ENCODE assay signal across 18 cellular contexts in genomic region chr12:17950898-17951297, GRCh38.
A peak's percentile ranks its signal among the peaks of the same experiment; 100 is the strongest.
DNase-seq lines count a peak whose midpoint lies in the region; ATAC-seq, FAIRE-seq and TF ChIP-seq lines count a peak whose summit lies in the region.
"Had no signal": no experiment of that assay in that cellular context is flagged by ENCODE, and none has a peak within 500 bp of the region (broad histone marks: within the 10 kb centered on the region; RNA-seq: fewer than 3 reads in every experiment).

No MANE protein-coding gene starts in this region.

- TF ChIP-seq CTCF in HepG2 (CRISPR knock-in tag; IDR thresholded peaks at IDR 0.05) = no peak
- no peak for TF ChIP-seq CTCF in right lobe of liver (IDR thresholded peaks at IDR 0.05)
- no peak for TF ChIP-seq CTCF in colonic mucosa (IDR thresholded peaks at IDR 0.05)

- H3K4me1 ChIP-seq in HepG2 (ENCODE audit: insufficient read depth, low read length) (no peaks in the 10 kb centered on the region), right lobe of liver (no peaks in the 10 kb centered on the region), colonic mucosa (no peaks in the 10 kb centered on the region)
- H3K4me1 ChIP-seq: BE2C had no signal

- 2% methylated on average over 2 of the region's 2 CpGs for WGBS in HepG2 (ENCODE audit: low lambda C conversion rate)
- WGBS in right lobe of liver (ENCODE audit: insufficient coverage, low coverage, low lambda C conversion rate, missing lambda C conversion rate) = 45% methylated on average over 2 of the region's 2 CpGs

- FAIRE-seq in HepG2 (lab: Jason Lieb, UNC) = no peak
- FAIRE-seq: G401.6, GM12891, GM19239 had no signal

- TF ChIP-seq EP300 in HepG2 (IDR thresholded peaks at IDR 0.05; ENCODE audit: low read depth in 2 of 2, low read length in 2 of 2) = no peak
- no peak for TF ChIP-seq EP300 in HepG2 (CRISPR knock-in tag; IDR thresholded peaks at IDR 0.05; ENCODE audit: borderline replicate concordance)

- intact Hi-C loops in HepG2 (cut with micrococcal nuclease; ENCODE audit: unreplicated experiment) (no loop called here), right lobe of liver (cut with DNase I) (no loop called here), colonic mucosa (cut with DNase I) (no loop called here)

- POLR2A ChIA-PET in HepG2 (lab: Yijun Ruan, JAX) = no interaction called here

- TF ChIP-seq RAD21 in HepG2 (CRISPR knock-in tag; IDR thresholded peaks at IDR 0.05) = no peak

- DNase-seq in HepG2 (ENCODE audit: low spot score) (no peak), right lobe of liver (no peak), dermis blood vessel endothelial cell (peak; percentile 6), colonic mucosa (no peak)
- DNase-seq: ACHN; BE2C; C1 segment of cervical spinal cord; CD4-positive, CD25-positive, alpha-beta regulatory T cell; CD8-positive, alpha-beta memory T cell; COR-L47; DMS79 treated with DMSO at 0.1 percent for 48 hours; GF-D8 had no signal

- H3K36me3 ChIP-seq in HepG2 (replicated peaks in 1 of 2; ENCODE audit: control insufficient read depth in 1 of 2, insufficient read depth in 2 of 2, low read length in 2 of 2) (no peaks in the 10 kb centered on the region), right lobe of liver (no peaks in the 10 kb centered on the region), colonic mucosa (no peaks in the 10 kb centered on the region)
- H3K36me3 ChIP-seq: BE2C, BLaER1 had no signal

- H3K9me3 ChIP-seq in HepG2 (ENCODE audit: low read length) = no peaks in the 10 kb centered on the region; the same call in 1 of the 2 replicates
- H3K9me3 ChIP-seq in right lobe of liver = no peaks in the 10 kb centered on the region
- H3K9me3 ChIP-seq in colonic mucosa = no peaks in the 10 kb centered on the region
- H3K9me3 ChIP-seq: BE2C, BLaER1 had no signal

- H3K27me3 ChIP-seq in HepG2 (ENCODE audit: control insufficient read depth in 1 of 2, insufficient read depth in 2 of 2, low read length in 2 of 2) = no peaks in the 10 kb centered on the region
- H3K27me3 ChIP-seq in right lobe of liver = no peaks in the 10 kb centered on the region
- no peaks in the 10 kb centered on the region for H3K27me3 ChIP-seq in colonic mucosa
- H3K27me3 ChIP-seq: BE2C, BLaER1 had no signal

- H3K4me3 ChIP-seq in HepG2 (replicated peaks in 1 of 3; ENCODE audit: insufficient read depth in 1 of 3, low read depth in 2 of 3, low read length in 3 of 3) = no peak overlapping the region
- no peak overlapping the region for H3K4me3 ChIP-seq in right lobe of liver
- no peak overlapping the region for H3K4me3 ChIP-seq in colonic mucosa
- H3K4me3 ChIP-seq: BLaER1 had no signal

- TF ChIP-seq POLR2A in HepG2 (IDR thresholded peaks at IDR 0.05; ENCODE audit: insufficient read depth in 1 of 2, low read depth in 2 of 2, low read length in 2 of 2) = no peak
- no peak for TF ChIP-seq POLR2A in right lobe of liver (IDR thresholded peaks at IDR 0.05)

- CTCF ChIA-PET in HepG2 (lab: Yijun Ruan, JAX; ENCODE audit: low intra/inter-chr PET ratio, low total read pairs) = no interaction called here

- H4K20me1 ChIP-seq in HepG2 (ENCODE audit: insufficient read depth, low read length) = no peaks in the 10 kb centered on the region
- H4K20me1 ChIP-seq: BLaER1 had no signal

- H3K79me2 ChIP-seq in HepG2 (ENCODE audit: insufficient read depth, low read length) = no peaks in the 10 kb centered on the region

- no peak overlapping the region for H2AFZ ChIP-seq in HepG2 (ENCODE audit: low read length)

- in situ Hi-C loops in HepG2 (cut with HindIII; ENCODE audit: extremely low pct_ligation_motif_present, low pct_unique_long_range_greater_than_20kb) = no loop called here

- BruUV-seq in HepG2 (replicated peaks; lab: Mats Ljungman, UMichigan) = no TSS peak

- no peak overlapping the region for H3K27ac ChIP-seq in HepG2 (ENCODE audit: extremely low read length, insufficient read depth, low read length)
- no peak overlapping the region for H3K27ac ChIP-seq in right lobe of liver
- H3K27ac ChIP-seq in colonic mucosa = no peak overlapping the region
- H3K27ac ChIP-seq: 22Rv1 had no signal

- ATAC-seq in HepG2 = no peak
- no peak for ATAC-seq in right lobe of liver
- ATAC-seq in GM21367 (IDR thresholded peaks at IDR 0.05; ENCODE audit: unreplicated experiment) = no peak

- H3K4me2 ChIP-seq in HepG2 (ENCODE audit: low read depth, low read length) = no peak overlapping the region

- no peak overlapping the region for H3K9ac ChIP-seq in HepG2 (ENCODE audit: insufficient read depth, low read depth, low read length)
- no peak overlapping the region for H3K9ac ChIP-seq in colonic mucosa (ENCODE audit: low read depth in 2 of 2, low read length in 2 of 2)
- H3K9ac ChIP-seq: BLaER1 had no signal

TF ChIP-seq in HepG2, 621 proteins besides CTCF, POLR2A, EP300 and RAD21:
- peak; percentile 50 for TF ChIP-seq CREB1 (IDR thresholded peaks at IDR 0.05)
- TF ChIP-seq CREB1 (CRISPR knock-in tag; IDR thresholded peaks at IDR 0.05) = no peak
- TF ChIP-seq ELF1 (CRISPR knock-in tag; IDR thresholded peaks at IDR 0.05) = no peak
- peak; percentile 59 for TF ChIP-seq ATF7 (IDR thresholded peaks at IDR 0.05)
- no peak for TF ChIP-seq ATF7 (CRISPR knock-in tag; IDR thresholded peaks at IDR 0.05)
